ENCODE assay signal across 15 cellular contexts in genomic region chr2:98020516-98020915, GRCh38. TPM values are rescaled to one million over a fixed set of nuclear protein-coding genes. Genes with fewer than 3 reads are reported as not detected.
DNase-seq lines count a peak whose midpoint lies in the region; ATAC-seq, FAIRE-seq and TF ChIP-seq lines count a peak whose summit lies in the region.
"Had no signal": no experiment of that assay in that cellular context is flagged by ENCODE, and none has a peak within 500 bp of the region (broad histone marks: within the 10 kb centered on the region; RNA-seq: fewer than 3 reads in every experiment).

No MANE protein-coding gene starts in this region.

- H3K27ac ChIP-seq in colonic mucosa, result peak overlapping the region; percentile 69
- no peak overlapping the region for H3K27ac ChIP-seq in esophagus squamous epithelium
- H3K27ac ChIP-seq: BLaER1 had no signal

- H3K36me3 ChIP-seq in colonic mucosa (no peaks in the 10 kb centered on the region), mucosa of descending colon (ENCODE audit: low read depth) (no peaks in the 10 kb centered on the region), esophagus squamous epithelium (no peaks in the 10 kb centered on the region)
- H3K36me3 ChIP-seq: BLaER1 had no signal

- H3K36me3 Mint-ChIP-seq in stimulated activated naive B cell treated with anti-CD40 and anti-IgM and Interleukin-4, amounts not matched to agents 10 μg/mL and 1 μg/mL and 100 μg/mL, for 72 hours, result peaks cover 9 to 20% of the 10 kb centered on the region in 2 donors

- 82 to 90% methylated on average over 6 of the region's 6 CpGs for WGBS in esophagus squamous epithelium, 2 donors

- H3K4me3 Mint-ChIP-seq in stimulated activated naive B cell treated with anti-CD40 and anti-IgM and Interleukin-4, amounts not matched to agents 10 μg/mL and 1 μg/mL and 100 μg/mL, for 72 hours, result peak overlapping the region in 1 of 2 donors; percentile 4
- H3K4me3 Mint-ChIP-seq: CD8-positive, alpha-beta memory T cell; GM23338 had no signal

- H3K9me3 ChIP-seq in colonic mucosa, result no peaks in the 10 kb centered on the region
- no peaks in the 10 kb centered on the region for H3K9me3 ChIP-seq in mucosa of descending colon
- H3K9me3 ChIP-seq in esophagus squamous epithelium, result peaks cover 0 to 4% (median 0%) of the 10 kb centered on the region in 3 donors
- H3K9me3 ChIP-seq: Caco-2 had no signal

- intact Hi-C loops in colonic mucosa (cut with DNase I) (loop anchor here (2.0 kb wide), 1 partner anchor 54 kb away; no protein-coding TSS in a partner anchor), mucosa of descending colon (cut with DNase I, micrococcal nuclease) (no loop called here), esophagus squamous epithelium (cut with DNase I) (no loop called here)

- FAIRE-seq in GM12891 (lab: Jason Lieb, UNC), result peak; percentile 78
- FAIRE-seq in HTR-8/SVneo (lab: Jason Lieb, UNC), result no peak

- H3K4me1 Mint-ChIP-seq in stimulated activated naive B cell treated with anti-CD40 and anti-IgM and Interleukin-4, amounts not matched to agents 10 μg/mL and 1 μg/mL and 100 μg/mL, for 72 hours, result peaks cover 42 to 65% of the 10 kb centered on the region in 2 donors
- H3K4me1 Mint-ChIP-seq: CD8-positive, alpha-beta memory T cell; GM23338 had no signal

- H3K9ac ChIP-seq in colonic mucosa (ENCODE audit: low read depth in 2 of 2, low read length in 2 of 2), result peak overlapping the region in 1 of 2 donors; percentile 80
- H3K9ac ChIP-seq: BLaER1 had no signal

- H3K4me3 ChIP-seq in colonic mucosa (no peak overlapping the region), mucosa of descending colon (no peak overlapping the region), esophagus squamous epithelium (no peak overlapping the region)
- H3K4me3 ChIP-seq: BLaER1, GM23338 had no signal

- TF ChIP-seq POLR2A in GM12891 (IDR thresholded peaks at IDR 0.05; ENCODE audit: low read depth, low read length), result no peak
- no peak for TF ChIP-seq POLR2A in esophagus squamous epithelium (IDR thresholded peaks at IDR 0.05)

- peak; percentile 74 for ATAC-seq in mucosa of descending colon
- no peak for ATAC-seq in stimulated activated naive B cell treated with anti-CD40 and anti-IgM and Interleukin-4, amounts not matched to agents 10 μg/mL and 1 μg/mL and 100 μg/mL, for 72 hours (replicated peaks)

- H3K4me1 ChIP-seq in colonic mucosa (no peaks in the 10 kb centered on the region), mucosa of descending colon (ENCODE audit: low read depth) (peaks cover 42% of the 10 kb centered on the region), esophagus squamous epithelium (no peaks in the 10 kb centered on the region)
- H3K4me1 ChIP-seq: Caco-2 had no signal

- TF ChIP-seq CTCF in colonic mucosa (IDR thresholded peaks at IDR 0.05) (no peak), mucosa of descending colon (IDR thresholded peaks at IDR 0.05) (no peak), esophagus squamous epithelium (IDR thresholded peaks at IDR 0.05) (no peak)

- H3K27me3 Mint-ChIP-seq in stimulated activated naive B cell treated with anti-CD40 and anti-IgM and Interleukin-4, amounts not matched to agents 10 μg/mL and 1 μg/mL and 100 μg/mL, for 72 hours, result no peaks in the 10 kb centered on the region

- H3K27me3 ChIP-seq in colonic mucosa (no peaks in the 10 kb centered on the region), esophagus squamous epithelium (no peaks in the 10 kb centered on the region)
- H3K27me3 ChIP-seq: BLaER1 had no signal

- H3K9me3 Mint-ChIP-seq in stimulated activated naive B cell treated with anti-CD40 and anti-IgM and Interleukin-4, amounts not matched to agents 10 μg/mL and 1 μg/mL and 100 μg/mL, for 72 hours, result peaks cover 3 to 4% of the 10 kb centered on the region in 2 donors
- H3K9me3 Mint-ChIP-seq: CD8-positive, alpha-beta memory T cell had no signal

- peak overlapping the region; percentile 74 for H3K27ac Mint-ChIP-seq in stimulated activated naive B cell treated with anti-CD40 and anti-IgM and Interleukin-4, amounts not matched to agents 10 μg/mL and 1 μg/mL and 100 μg/mL, for 72 hours
- H3K27ac Mint-ChIP-seq: CD8-positive, alpha-beta memory T cell; GM23338 had no signal

- no peak for DNase-seq in GM12891 (ENCODE audit: insufficient read length, low spot score)
- peak; percentile 69 for DNase-seq in colonic mucosa
- DNase-seq in mucosa of descending colon, result peak in 2 of 3 donors; percentile 57 to 70
- DNase-seq in stimulated activated naive B cell treated with anti-CD40 and anti-IgM and Interleukin-4, amounts not matched to agents 10 μg/mL and 1 μg/mL and 100 μg/mL, for 72 hours, result no peak
- DNase-seq in esophagus squamous epithelium (lab: John Stamatoyannopoulos, UW), result no peak
- no peak for DNase-seq in globus pallidus (ENCODE audit: low spot score)
- DNase-seq in HTR-8/SVneo (ENCODE audit: insufficient read length, low spot score), result no peak
- DNase-seq: 8988T; AML-193; Caco-2; CD8-positive, alpha-beta memory T cell; DND-41; GF-D8 had no signal

TF ChIP-seq in GM12891, 5 proteins besides CTCF, POLR2A, EP300 and RAD21:
- TF ChIP-seq SPI1 (IDR thresholded peaks at IDR 0.05; ENCODE audit: low read depth, low read length), result no peak
- no peak for TF ChIP-seq TAF1 (IDR thresholded peaks at IDR 0.05; ENCODE audit: low read depth, low read length)

RNA-seq across cellular contexts. Expression of gene TMEM131, which starts 24.8 kb away (rescaled TPM):
- polyA plus RNA-seq in GM12891 (2012; ENCODE audit: low read depth, missing spikeins), result 22.4 TPM
- total RNA-seq in colonic mucosa, result 10 to 100 TPM; 52.4 to 60.8 TPM
- 100 to 1,000 TPM in 1 of 3 donors, 10 to 100 TPM in 2; 58.3 to 110 (median 67.7) TPM for total RNA-seq in mucosa of descending colon
- total RNA-seq in esophagus squamous epithelium, result 10 to 100 TPM; 24.2 to 36.4 (median 28.1) TPM

Comparison
In these comparisons a context has a peak if more than half of its experiments do, and no peak if none do; other contexts are left out.
1. DNase-seq: peak in colonic mucosa (single experiment) and mucosa of descending colon (2 of 3); none in GM12891 (single experiment), stimulated activated naive B cell treated with anti-CD40 and anti-IgM and Interleukin-4, amounts not matched to agents 10 μg/mL and 1 μg/mL and 100 μg/mL, for 72 hours (single experiment), esophagus squamous epithelium (single experiment), globus pallidus (single experiment) and HTR-8/SVneo (single experiment).